ENCODE assay signal across 8 cellular contexts in the genomic region with DNA sequence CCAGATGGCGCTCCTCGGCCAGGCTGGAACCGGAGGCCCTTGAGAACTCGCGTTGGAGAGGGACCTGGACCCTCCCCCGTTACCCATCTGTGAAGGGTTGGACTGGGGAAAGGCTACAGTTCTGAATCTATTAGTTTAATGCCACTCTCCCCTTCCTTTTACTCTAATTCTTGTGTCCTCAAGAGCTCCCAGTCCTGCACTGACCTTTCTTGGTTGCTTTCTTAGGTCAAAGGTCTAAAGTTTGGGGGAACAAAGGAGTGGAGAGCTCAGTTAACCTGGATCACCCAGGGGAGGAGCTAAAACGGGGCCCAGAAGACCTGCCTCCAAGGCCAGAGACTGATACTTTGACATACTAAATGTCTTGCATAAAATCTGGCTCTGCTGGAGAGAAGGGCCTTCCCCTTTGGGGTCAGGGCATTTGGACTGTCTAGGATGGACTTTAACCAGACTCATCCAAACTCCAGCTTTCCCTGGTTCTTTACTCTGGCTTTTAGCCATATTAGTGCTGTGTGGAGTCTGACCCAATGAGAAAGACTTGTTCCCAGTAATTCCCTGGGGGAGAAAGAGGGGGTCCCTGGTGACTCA. TPM values are rescaled to one million over a fixed set of nuclear protein-coding genes. Genes with fewer than 3 reads are reported as not detected.
A peak's percentile ranks its signal among the peaks of the same experiment; 100 is the strongest.
DNase-seq lines count a peak whose midpoint lies in the region; ATAC-seq and TF ChIP-seq lines count a peak whose summit lies in the region.

No MANE protein-coding gene starts in this region.

- DNase-seq in activated CD8-positive, alpha-beta memory T cell treated with anti-CD3 and anti-CD28 coated beads, Interleukin-2, amount 10 ng/mL, durations not matched to agents 7 days and 5 days, result no peak
- no peak for DNase-seq in activated CD8-positive, alpha-beta memory T cell treated with anti-CD3 and anti-CD28 coated beads, Interleukin-2, amount 50 U/mL, for 4 hours
- no peak for DNase-seq in activated naive CD8-positive, alpha-beta T cell treated with anti-CD3 and anti-CD28 coated beads for 36 hours
- peak; percentile 85 for DNase-seq in left lobe of liver (ENCODE audit: low spot score)
- DNase-seq in LoVo (ENCODE audit: low spot score), result no peak
- no peak for DNase-seq in GM10266 (ENCODE audit: extremely low spot score)
- no peak for DNase-seq in NCI-H1417 treated with DMSO at 0.1 percent for 48 hours (lab: John Stamatoyannopoulos, UW)

- H3K36me3 Mint-ChIP-seq in activated CD8-positive, alpha-beta memory T cell treated with anti-CD3 and anti-CD28 coated beads, Interleukin-2, amount 10 ng/mL, durations not matched to agents 7 days and 5 days, result peaks cover 10% of the 10 kb centered on the region
- peaks cover 11% of the 10 kb centered on the region for H3K36me3 Mint-ChIP-seq in activated naive CD8-positive, alpha-beta T cell treated with anti-CD3 and anti-CD28 coated beads for 36 hours

- H3K9me3 Mint-ChIP-seq in activated CD8-positive, alpha-beta memory T cell treated with anti-CD3 and anti-CD28 coated beads, Interleukin-2, amount 10 ng/mL, durations not matched to agents 7 days and 5 days (ENCODE audit: low read depth), result no peaks in the 10 kb centered on the region
- H3K9me3 Mint-ChIP-seq in activated naive CD8-positive, alpha-beta T cell treated with anti-CD3 and anti-CD28 coated beads for 36 hours, result no peaks in the 10 kb centered on the region

- no peak for TF ChIP-seq CTCF in GM10266 (IDR thresholded peaks at IDR 0.05; ENCODE audit: control insufficient read depth, insufficient read depth, low read depth, missing control alignments)

- H3K4me3 Mint-ChIP-seq in activated CD8-positive, alpha-beta memory T cell treated with anti-CD3 and anti-CD28 coated beads, Interleukin-2, amount 10 ng/mL, durations not matched to agents 7 days and 5 days, result peak overlapping the region; percentile 90
- peak overlapping the region; percentile 92 for H3K4me3 Mint-ChIP-seq in activated naive CD8-positive, alpha-beta T cell treated with anti-CD3 and anti-CD28 coated beads for 36 hours

- ATAC-seq in activated CD8-positive, alpha-beta memory T cell treated with anti-CD3 and anti-CD28 coated beads, Interleukin-2, amount 10 ng/mL, durations not matched to agents 7 days and 5 days, result no peak
- peak; percentile 66 for ATAC-seq in left lobe of liver

- peaks cover 2% of the 10 kb centered on the region for H3K27me3 Mint-ChIP-seq in activated CD8-positive, alpha-beta memory T cell treated with anti-CD3 and anti-CD28 coated beads, Interleukin-2, amount 10 ng/mL, durations not matched to agents 7 days and 5 days
- H3K27me3 Mint-ChIP-seq in activated naive CD8-positive, alpha-beta T cell treated with anti-CD3 and anti-CD28 coated beads for 36 hours, result peaks cover 3% of the 10 kb centered on the region

- peaks cover 31% of the 10 kb centered on the region for H3K4me1 Mint-ChIP-seq in activated CD8-positive, alpha-beta memory T cell treated with anti-CD3 and anti-CD28 coated beads, Interleukin-2, amount 10 ng/mL, durations not matched to agents 7 days and 5 days
- peaks cover 24% of the 10 kb centered on the region for H3K4me1 Mint-ChIP-seq in activated naive CD8-positive, alpha-beta T cell treated with anti-CD3 and anti-CD28 coated beads for 36 hours

- CTCF ChIA-PET in activated CD8-positive, alpha-beta memory T cell treated with anti-CD3 and anti-CD28 coated beads, Interleukin-2, amount 10 ng/mL, durations not matched to agents 7 days and 5 days (lab: Charles Lee), result interaction anchor here (1.0 to 9.9 kb wide), 34 partner anchors 9 to 328 kb away, joined by 3 to 120 read pairs (median 9); a partner anchor contains a TSS

- H3K27ac Mint-ChIP-seq in activated CD8-positive, alpha-beta memory T cell treated with anti-CD3 and anti-CD28 coated beads, Interleukin-2, amount 10 ng/mL, durations not matched to agents 7 days and 5 days, result peak overlapping the region; percentile 98
- peak overlapping the region; percentile 96 for H3K27ac Mint-ChIP-seq in activated naive CD8-positive, alpha-beta T cell treated with anti-CD3 and anti-CD28 coated beads for 36 hours

- peak overlapping the region; percentile 99 for H3K27ac ChIP-seq in temporal lobe (ENCODE audit: low read depth, low read length)

RNA-seq across cellular contexts. Expression of a gene that starts 0.9 kb away (rescaled TPM):
- total RNA-seq in activated CD8-positive, alpha-beta memory T cell treated with anti-CD3 and anti-CD28 coated beads, Interleukin-2, amount 10 ng/mL, durations not matched to agents 7 days and 5 days, result 100 to 1,000 TPM; 102 to 113 TPM
- 100 to 1,000 TPM; 134 to 141 TPM for total RNA-seq in activated naive CD8-positive, alpha-beta T cell treated with anti-CD3 and anti-CD28 coated beads for 36 hours
- 133 TPM for total RNA-seq in left lobe of liver
- total RNA-seq in temporal lobe, result 102 TPM

RNA-seq across cellular contexts. Expression of a gene that starts 12.3 kb away (rescaled TPM):
- total RNA-seq in activated CD8-positive, alpha-beta memory T cell treated with anti-CD3 and anti-CD28 coated beads, Interleukin-2, amount 10 ng/mL, durations not matched to agents 7 days and 5 days, result 100 to 1,000 TPM; 131 to 142 TPM
- total RNA-seq in activated naive CD8-positive, alpha-beta T cell treated with anti-CD3 and anti-CD28 coated beads for 36 hours, result 10 to 100 TPM; 23.3 to 25.1 TPM
- total RNA-seq in left lobe of liver (406 TPM), temporal lobe (93.7 TPM)

RNA-seq across cellular contexts. Expression of a gene that starts 18.5 kb away (rescaled TPM):
- total RNA-seq in activated CD8-positive, alpha-beta memory T cell treated with anti-CD3 and anti-CD28 coated beads, Interleukin-2, amount 10 ng/mL, durations not matched to agents 7 days and 5 days, result 100 to 1,000 TPM; 320 to 420 TPM
- 10 to 100 TPM; 64.8 to 67.7 TPM for total RNA-seq in activated naive CD8-positive, alpha-beta T cell treated with anti-CD3 and anti-CD28 coated beads for 36 hours
- total RNA-seq in left lobe of liver (2.8 TPM), temporal lobe (not detected)

RNA-seq across cellular contexts. Expression of a gene that starts 30.0 kb away (rescaled TPM):
- total RNA-seq in activated CD8-positive, alpha-beta memory T cell treated with anti-CD3 and anti-CD28 coated beads, Interleukin-2, amount 10 ng/mL, durations not matched to agents 7 days and 5 days, result 10 to 100 TPM; 28.2 to 30.0 TPM
- 10 to 100 TPM; 37.1 to 41.6 TPM for total RNA-seq in activated naive CD8-positive, alpha-beta T cell treated with anti-CD3 and anti-CD28 coated beads for 36 hours
- total RNA-seq in left lobe of liver (31.1 TPM), temporal lobe (19.4 TPM)

RNA-seq across cellular contexts. Expression of a gene that starts 35.5 kb away (rescaled TPM):
- total RNA-seq in activated CD8-positive, alpha-beta memory T cell treated with anti-CD3 and anti-CD28 coated beads, Interleukin-2, amount 10 ng/mL, durations not matched to agents 7 days and 5 days, result 1 to 10 TPM in 1 of 2 experiments, under 1 TPM in 1; 0.82 to 1.8 TPM
- 1 to 10 TPM; 2.2 to 2.5 TPM for total RNA-seq in activated naive CD8-positive, alpha-beta T cell treated with anti-CD3 and anti-CD28 coated beads for 36 hours
- 22.7 TPM for total RNA-seq in left lobe of liver
- 2.2 TPM for total RNA-seq in temporal lobe

Comparison
In these comparisons a context has a peak if more than half of its experiments do, and no peak if none do; other contexts are left out.
1. RNA of a gene that starts 18.5 kb away (total RNA-seq): 320 to 420 TPM in activated CD8-positive, alpha-beta memory T cell treated with anti-CD3 and anti-CD28 coated beads, Interleukin-2, amount 10 ng/mL, durations not matched to agents 7 days and 5 days and 64.8 to 67.7 TPM in activated naive CD8-positive, alpha-beta T cell treated with anti-CD3 and anti-CD28 coated beads for 36 hours; 2.8 TPM in left lobe of liver (single experiment) and not detected in temporal lobe (single experiment); every median in the first group is over 10 times any median in the second.